Comparison of ENCODE assay signal across 8 cellular contexts in the genomic region with DNA sequence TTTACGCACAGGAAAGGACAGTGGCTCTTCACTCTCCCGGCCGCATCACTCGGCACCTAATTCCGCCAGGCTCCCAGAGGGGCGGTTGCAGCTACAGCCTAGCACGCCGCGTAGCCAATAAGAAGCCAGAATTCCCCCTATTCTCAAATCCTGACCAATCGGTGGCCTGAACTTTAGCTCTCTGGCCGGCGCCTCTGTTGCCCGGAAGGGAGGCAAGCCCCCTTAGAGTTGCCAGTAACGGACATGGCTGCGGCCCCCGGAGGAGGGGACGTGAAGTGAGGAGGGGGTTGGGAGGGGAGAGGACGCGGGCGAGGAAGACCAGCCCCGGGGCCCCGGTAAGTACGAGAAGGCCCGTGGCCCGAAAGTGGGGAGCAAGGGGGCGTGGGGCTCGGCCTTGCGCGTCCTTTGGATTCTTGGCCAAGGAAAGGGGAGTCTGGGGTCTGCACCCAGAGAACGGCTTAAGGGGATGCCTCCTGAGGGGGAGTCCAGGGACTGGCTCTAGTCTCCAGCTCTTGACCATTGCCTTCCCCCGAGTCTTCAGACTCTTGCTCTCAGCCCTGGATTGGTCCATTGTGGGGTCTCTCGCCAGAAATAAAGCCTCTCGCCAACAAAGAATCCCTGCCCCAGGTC. TPM values are rescaled to one million over a fixed set of nuclear protein-coding genes. Genes with fewer than 3 reads are reported as not detected.
DNase-seq lines count a peak whose midpoint lies in the region; ATAC-seq, FAIRE-seq and TF ChIP-seq lines count a peak whose summit lies in the region.

TSS of gene TMEM94 (plus strand) at position 219 of the 630 bp plus-strand sequence. CDS start 15,271 bp downstream, outside the sequence.

- H3K27ac ChIP-seq in upper lobe of right lung: peak within 1 kb of the TSS; percentile 95

- peak; percentile 86 for FAIRE-seq in GM12892 (lab: Jason Lieb, UNC)

- H3K4me1 ChIP-seq in upper lobe of right lung: peaks cover 24% of the 10 kb centered on the region

- peak; percentile 81 for DNase-seq in GM12892 (ENCODE audit: insufficient read length)
- peak; percentile 95 for DNase-seq in NCI-H146 treated with DMSO at 0.1 percent for 48 hours (lab: John Stamatoyannopoulos, UW; ENCODE audit: unreplicated experiment)
- peak; percentile 96 for DNase-seq in amniotic epithelial cell (ENCODE audit: low read depth)
- peak; percentile 95 for DNase-seq in left cardiac atrium
- peak; percentile 97 for DNase-seq in posterior vena cava (ENCODE audit: low spot score)
- DNase-seq in upper lobe of right lung: peak; percentile 95

- TF ChIP-seq CTCF in upper lobe of right lung (IDR thresholded peaks at IDR 0.05): no peak

- no peaks in the 10 kb centered on the region for H3K27me3 ChIP-seq in upper lobe of right lung

- no peaks in the 10 kb centered on the region for H3K9me3 ChIP-seq in upper lobe of right lung

- peak within 1 kb of the TSS; percentile 99 for H3K4me3 ChIP-seq in upper lobe of right lung

- peak; percentile 67 for TF ChIP-seq POLR2A in GM12892 (IDR thresholded peaks at IDR 0.05; ENCODE audit: low read depth, low read length)

- no peaks in the 10 kb centered on the region for H3K36me3 ChIP-seq in upper lobe of right lung

- ATAC-seq in HG02852 (IDR thresholded peaks at IDR 0.05; ENCODE audit: unreplicated experiment) (peak; percentile 92), left cardiac atrium (peak; percentile 98 to 99), upper lobe of right lung (peak; percentile 98)

- intact Hi-C loops in T-helper 1 cell treated with Interleukin-12 subunit alpha and Interleukin-12 subunit beta and Interleukin-4 antibody, amounts not matched to agents 30 ng/mL and 1 ng/mL, for 36 hours (cut with micrococcal nuclease): loop anchor here (1.0 to 10.0 kb wide), 10 partner anchors 30 to 583 kb away; partner anchors contain the start of genes ACOX1, GRB2, LLGL2 and RECQL5
- intact Hi-C loops in left cardiac atrium (cut with DNase I) (loop anchor here in 1 of 2 donors (10.0 kb wide), 1 partner anchor 58 kb away; the partner anchor contains the start of genes CASKIN2 and TSEN54), posterior vena cava (cut with DNase I) (no loop called here), upper lobe of right lung (cut with DNase I) (no loop called here)

RNA-seq across cellular contexts. Expression of gene TMEM94, which starts in this region (rescaled TPM):
- 23.5 TPM for polyA plus RNA-seq in GM12892 (2012; ENCODE audit: missing spikeins)
- 82.3 and 85.7 TPM in 2 replicates for total RNA-seq in T-helper 1 cell treated with Interleukin-12 subunit alpha and Interleukin-12 subunit beta and Interleukin-4 antibody, amounts not matched to agents 30 ng/mL and 1 ng/mL, for 36 hours
- total RNA-seq in left cardiac atrium (10 to 100 TPM; 46.0 to 47.2 TPM), posterior vena cava (10 to 100 TPM; 53.8 to 64.3 TPM), upper lobe of right lung (79.1 TPM)

Comparison
In these comparisons a context has a peak if more than half of its experiments do, and no peak if none do; other contexts are left out.
1. Peak in every context shown above with its lines: DNase-seq, ATAC-seq, H3K4me3 ChIP-seq and H3K27ac ChIP-seq.